20 cellular contexts compared by ENCODE assay signal in the genomic region with DNA sequence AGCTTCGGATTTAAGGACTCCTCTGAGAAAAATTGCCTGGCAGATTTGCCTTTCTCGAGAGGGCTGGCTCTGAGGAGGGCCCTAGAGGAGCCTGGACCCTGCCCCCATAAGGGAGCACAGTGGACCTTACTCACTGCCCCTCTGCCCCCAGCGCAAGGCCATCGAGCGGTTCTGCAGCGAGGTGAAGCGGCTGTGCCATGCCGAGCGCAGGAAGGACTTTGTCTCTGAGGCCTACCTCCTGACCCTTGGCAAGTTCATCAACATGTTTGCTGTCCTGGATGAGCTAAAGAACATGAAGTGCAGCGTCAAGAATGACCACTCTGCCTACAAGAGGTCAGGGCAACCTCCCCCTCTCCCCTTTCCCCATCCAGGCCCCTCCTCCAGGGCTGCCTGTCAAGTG. TPM values are rescaled to one million over a fixed set of nuclear protein-coding genes. Genes with fewer than 3 reads are reported as not detected.
DNase-seq lines count a peak whose midpoint lies in the region; ATAC-seq, FAIRE-seq and TF ChIP-seq lines count a peak whose summit lies in the region.
"Had no signal": no experiment of that assay in that cellular context is flagged by ENCODE, and none has a peak within 500 bp of the region (broad histone marks: within the 10 kb centered on the region; RNA-seq: fewer than 3 reads in every experiment).

No MANE protein-coding gene starts in this region.

- no peaks in the 10 kb centered on the region for H3K9me3 ChIP-seq in naive thymus-derived CD4-positive, alpha-beta T cell (ENCODE audit: control insufficient read depth in 2 of 3, low read length in 3 of 3)
- no peaks in the 10 kb centered on the region for H3K9me3 ChIP-seq in pancreas

- WGBS in pancreas, 2 donors, result 85 to 91% methylated on average over 10 of the region's 10 CpGs

- no peak for TF ChIP-seq CTCF in pancreas (IDR thresholded peaks at IDR 0.05)

- POLR2A ChIA-PET in naive thymus-derived CD4-positive, alpha-beta T cell (lab: Charles Lee), result interaction anchor here (0.9 to 3.2 kb wide), 4 partner anchors 15 to 70 kb away, joined by 3 to 12 read pairs (median 3); no protein-coding TSS in a partner anchor

- intact Hi-C loops in naive thymus-derived CD4-positive, alpha-beta T cell (cut with micrococcal nuclease), result loop anchor here in 1 of 2 donors (10.0 kb wide), 1 partner anchor 386 kb away; no protein-coding TSS in a partner anchor
- intact Hi-C loops in pancreas (cut with DNase I), result no loop called here

- peaks cover 21 to 24% of the 10 kb centered on the region in 2 donors for H3K4me1 ChIP-seq in naive thymus-derived CD4-positive, alpha-beta T cell (ENCODE audit: control insufficient read depth in 2 of 2, insufficient read depth in 2 of 2, low read length in 2 of 2)
- no peaks in the 10 kb centered on the region for H3K4me1 ChIP-seq in pancreas

- DNase-seq in activated naive CD4-positive, alpha-beta T cell treated with anti-CD3 and anti-CD28 coated beads, Interleukin-2, amount 10 ng/mL, durations not matched to agents 7 days and 5 days, result no peak
- no peak for DNase-seq in activated naive CD4-positive, alpha-beta T cell (lab: John Stamatoyannopoulos, UW)
- peak; percentile 9 for DNase-seq in ecto neural progenitor cell (ENCODE audit: low spot score)
- DNase-seq in naive thymus-derived CD4-positive, alpha-beta T cell, result no peak
- no peak for DNase-seq in iPS-NIHi7 (ENCODE audit: extremely low spot score)
- DNase-seq in frontal cortex (ENCODE audit: low spot score in 2 of 2), result no peak
- DNase-seq in pancreas, result no peak
- DNase-seq: Calu3, DMS53, HFFc6, Kasumi-1, MM.1S, NCI-H1092 treated with DMSO at 0.1 percent for 48 hours, NCI-H2107, NCI-H2227 treated with DMSO at 0.1 percent for 48 hours, NCI-H524, PC-9 had no signal

- peak overlapping the region; percentile 72 for H3K27ac Mint-ChIP-seq in activated naive CD4-positive, alpha-beta T cell treated with anti-CD3 and anti-CD28 coated beads, Interleukin-2, amount 10 ng/mL, durations not matched to agents 7 days and 5 days
- H3K27ac Mint-ChIP-seq in naive thymus-derived CD4-positive, alpha-beta T cell, result peak overlapping the region in 6 of 9 donors; percentile 10 to 97 (median 89)
- H3K27ac Mint-ChIP-seq: CD14-positive monocyte, HFFc6 had no signal

- no peaks in the 10 kb centered on the region for H3K9me3 Mint-ChIP-seq in activated naive CD4-positive, alpha-beta T cell treated with anti-CD3 and anti-CD28 coated beads, Interleukin-2, amount 10 ng/mL, durations not matched to agents 7 days and 5 days
- no peaks in the 10 kb centered on the region for H3K9me3 Mint-ChIP-seq in naive thymus-derived CD4-positive, alpha-beta T cell
- H3K9me3 Mint-ChIP-seq: HFFc6, IgD-negative memory B cell had no signal

- H3K4me1 Mint-ChIP-seq in activated naive CD4-positive, alpha-beta T cell treated with anti-CD3 and anti-CD28 coated beads, Interleukin-2, amount 10 ng/mL, durations not matched to agents 7 days and 5 days, result peaks cover 57% of the 10 kb centered on the region
- peaks cover 23 to 55% (median 47%) of the 10 kb centered on the region in 7 donors for H3K4me1 Mint-ChIP-seq in naive thymus-derived CD4-positive, alpha-beta T cell
- H3K4me1 Mint-ChIP-seq: CD14-positive monocyte had no signal

- H3K27me3 ChIP-seq in naive thymus-derived CD4-positive, alpha-beta T cell (ENCODE audit: control insufficient read depth in 2 of 2, insufficient read depth in 2 of 2, low read length in 2 of 2), result no peaks in the 10 kb centered on the region
- H3K27me3 ChIP-seq in pancreas, result no peaks in the 10 kb centered on the region

- peaks cover 18 to 76% (median 33%) of the 10 kb centered on the region in 3 experiments for H3K36me3 ChIP-seq in naive thymus-derived CD4-positive, alpha-beta T cell (ENCODE audit: control insufficient read depth in 2 of 3, insufficient read depth in 3 of 3, low read length in 3 of 3)
- H3K36me3 ChIP-seq in pancreas, result no peaks in the 10 kb centered on the region

- H3K4me3 Mint-ChIP-seq in activated naive CD4-positive, alpha-beta T cell treated with anti-CD3 and anti-CD28 coated beads, Interleukin-2, amount 10 ng/mL, durations not matched to agents 7 days and 5 days, result no peak overlapping the region
- H3K4me3 Mint-ChIP-seq in naive thymus-derived CD4-positive, alpha-beta T cell, result no peak overlapping the region
- H3K4me3 Mint-ChIP-seq: CD14-positive monocyte, HFFc6, IgD-negative memory B cell had no signal

- no peaks in the 10 kb centered on the region for H3K27me3 Mint-ChIP-seq in activated naive CD4-positive, alpha-beta T cell treated with anti-CD3 and anti-CD28 coated beads, Interleukin-2, amount 10 ng/mL, durations not matched to agents 7 days and 5 days
- no peaks in the 10 kb centered on the region for H3K27me3 Mint-ChIP-seq in naive thymus-derived CD4-positive, alpha-beta T cell
- H3K27me3 Mint-ChIP-seq: IgD-negative memory B cell had no signal

- H3K4me3 ChIP-seq in naive thymus-derived CD4-positive, alpha-beta T cell (ENCODE audit: low read length), result no peak overlapping the region
- H3K4me3 ChIP-seq in pancreas, result no peak overlapping the region
- H3K4me3 ChIP-seq: PC-9 had no signal

- peak overlapping the region; percentile 11 for H3K27ac ChIP-seq in naive thymus-derived CD4-positive, alpha-beta T cell (ENCODE audit: low read depth, low read length)
- H3K27ac ChIP-seq in pancreas, result no peak overlapping the region
- H3K27ac ChIP-seq: PC-9 had no signal

- no peak for ATAC-seq in naive thymus-derived CD4-positive, alpha-beta T cell
- no peak for ATAC-seq in pancreas

- CTCF ChIA-PET in activated naive CD4-positive, alpha-beta T cell treated with anti-CD3 and anti-CD28 coated beads, Interleukin-2, amount 10 ng/mL, durations not matched to agents 7 days and 5 days (lab: Charles Lee), result interaction anchor here (0.7 to 1.2 kb wide), 4 partner anchors 12 to 69 kb away, joined by 3 read pairs; no protein-coding TSS in a partner anchor
- CTCF ChIA-PET in naive thymus-derived CD4-positive, alpha-beta T cell (lab: Charles Lee), result interaction anchor here (0.7 to 0.9 kb wide), 2 partner anchors 12 to 162 kb away, joined by 3 read pairs; no protein-coding TSS in a partner anchor

- no peak for FAIRE-seq in frontal cortex (lab: Jason Lieb, UNC)
- FAIRE-seq in pancreas (lab: Jason Lieb, UNC), result no peak
- FAIRE-seq: H54 had no signal

- H3K36me3 Mint-ChIP-seq in activated naive CD4-positive, alpha-beta T cell treated with anti-CD3 and anti-CD28 coated beads, Interleukin-2, amount 10 ng/mL, durations not matched to agents 7 days and 5 days, result peaks cover 85% of the 10 kb centered on the region
- peaks cover 26 to 56% (median 49%) of the 10 kb centered on the region in 5 donors for H3K36me3 Mint-ChIP-seq in naive thymus-derived CD4-positive, alpha-beta T cell

RNA-seq across cellular contexts. Expression of a gene that starts 34.6 kb away (rescaled TPM):
- total RNA-seq in naive thymus-derived CD4-positive, alpha-beta T cell, result 100 to 1,000 TPM; 386 to 449 (median 401) TPM
- 100 to 1,000 TPM; 522 to 755 TPM for polyA plus RNA-seq in naive thymus-derived CD4-positive, alpha-beta T cell
- total RNA-seq in frontal cortex (71.7 TPM), pancreas (10 to 100 TPM in 4 of 6 donors, 1 to 10 TPM in 2; 7.6 to 17.8 (median 10.2) TPM)
- polyA plus RNA-seq in pancreas, result 10 to 100 TPM; 14.4 to 19.6 TPM
- total RNA-seq: PC-9 had no signal
